9 cellular contexts compared by ENCODE assay signal in the genomic region with DNA sequence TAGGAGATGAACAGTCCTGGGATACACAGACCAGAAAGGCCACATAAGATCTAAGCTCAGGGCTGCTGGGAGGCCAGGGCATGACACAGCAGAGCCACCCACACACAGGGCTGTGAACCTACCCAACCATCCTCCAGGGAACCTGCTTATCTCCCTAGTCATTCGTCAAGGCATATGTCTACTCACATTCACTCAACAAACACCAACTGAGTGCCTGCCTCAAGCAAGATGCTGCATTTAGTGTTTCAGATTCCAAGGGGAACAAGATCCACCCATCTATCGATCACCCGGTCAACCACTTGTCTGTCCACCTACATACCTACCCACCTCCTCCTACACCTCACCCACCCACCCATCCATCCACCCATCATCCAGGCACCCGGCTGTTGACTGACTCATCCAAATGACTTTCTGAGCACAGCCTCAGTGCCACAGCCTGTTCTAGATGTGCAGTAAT. TPM values are rescaled to one million over a fixed set of nuclear protein-coding genes. Genes with fewer than 3 reads are reported as not detected.
DNase-seq lines count a peak whose midpoint lies in the region; ATAC-seq and TF ChIP-seq lines count a peak whose summit lies in the region.
"Had no signal": no experiment of that assay in that cellular context is flagged by ENCODE, and none has a peak within 500 bp of the region (broad histone marks: within the 10 kb centered on the region; RNA-seq: fewer than 3 reads in every experiment).

No MANE protein-coding gene starts in this region.

- CTCF ChIA-PET in CD8-positive, alpha-beta T cell (lab: Charles Lee): interaction anchor here (1.2 to 1.3 kb wide), 2 partner anchors 13 to 182 kb away, joined by 4 read pairs; no protein-coding TSS in a partner anchor

- TF ChIP-seq POLR2A in body of pancreas (IDR thresholded peaks at IDR 0.05): no peak

- H3K27me3 Mint-ChIP-seq in CD8-positive, alpha-beta T cell (ENCODE audit: low read depth): no peaks in the 10 kb centered on the region
- no peaks in the 10 kb centered on the region for H3K27me3 Mint-ChIP-seq in IgD-negative memory B cell
- H3K27me3 Mint-ChIP-seq in activated T-helper 2 cell treated with anti-CD3 and anti-CD28 coated beads, Interferon-gamma antibody, Interleukin-2, Interleukin-4, amounts not matched to agents 10 μg/mL and 5 μg/mL and 100 μg/mL, durations not matched to agents 14 hours and 24 hours and 36 hours (ENCODE audit: low read depth): no peaks in the 10 kb centered on the region
- no peaks in the 10 kb centered on the region for H3K27me3 Mint-ChIP-seq in memory B cell

- H3K9me3 Mint-ChIP-seq in CD8-positive, alpha-beta T cell: no peaks in the 10 kb centered on the region
- H3K9me3 Mint-ChIP-seq in IgD-negative memory B cell (peaks cover 0 to 2% (median 0%) of the 10 kb centered on the region in 3 donors), memory B cell (no peaks in the 10 kb centered on the region)
- no peaks in the 10 kb centered on the region for H3K9me3 Mint-ChIP-seq in activated T-helper 2 cell treated with anti-CD3 and anti-CD28 coated beads, Interferon-gamma antibody, Interleukin-2, Interleukin-4, amounts not matched to agents 10 μg/mL and 5 μg/mL and 100 μg/mL, durations not matched to agents 14 hours and 24 hours and 36 hours

- peaks cover 27% of the 10 kb centered on the region for H3K36me3 Mint-ChIP-seq in CD8-positive, alpha-beta T cell
- H3K36me3 Mint-ChIP-seq in IgD-negative memory B cell: peaks cover 2% of the 10 kb centered on the region
- peaks cover 39% of the 10 kb centered on the region for H3K36me3 Mint-ChIP-seq in activated T-helper 2 cell treated with anti-CD3 and anti-CD28 coated beads, Interferon-gamma antibody, Interleukin-2, Interleukin-4, amounts not matched to agents 10 μg/mL and 5 μg/mL and 100 μg/mL, durations not matched to agents 14 hours and 24 hours and 36 hours (ENCODE audit: low read depth)
- peaks cover 9% of the 10 kb centered on the region for H3K36me3 Mint-ChIP-seq in memory B cell

- no peak overlapping the region for H3K27ac ChIP-seq in CD8-positive, alpha-beta T cell (ENCODE audit: low read depth, low read length)
- no peak overlapping the region for H3K27ac ChIP-seq in body of pancreas
- H3K27ac ChIP-seq: epithelial cell of prostate had no signal

- H3K4me1 ChIP-seq in CD8-positive, alpha-beta T cell (ENCODE audit: insufficient read depth, low read length): peaks cover 35% of the 10 kb centered on the region
- peaks cover 42% of the 10 kb centered on the region for H3K4me1 ChIP-seq in body of pancreas

- no peak for TF ChIP-seq CTCF in CD8-positive, alpha-beta T cell (IDR thresholded peaks at IDR 0.05)
- no peak for TF ChIP-seq CTCF in body of pancreas (IDR thresholded peaks at IDR 0.05)

- peaks cover 53% of the 10 kb centered on the region for H3K4me1 Mint-ChIP-seq in CD8-positive, alpha-beta T cell (ENCODE audit: low read depth)
- H3K4me1 Mint-ChIP-seq in IgD-negative memory B cell: peaks cover 31 to 42% (median 39%) of the 10 kb centered on the region in 3 donors
- H3K4me1 Mint-ChIP-seq in activated T-helper 2 cell treated with anti-CD3 and anti-CD28 coated beads, Interferon-gamma antibody, Interleukin-2, Interleukin-4, amounts not matched to agents 10 μg/mL and 5 μg/mL and 100 μg/mL, durations not matched to agents 14 hours and 24 hours and 36 hours (ENCODE audit: low read depth): peaks cover 40% of the 10 kb centered on the region
- peaks cover 41% of the 10 kb centered on the region for H3K4me1 Mint-ChIP-seq in memory B cell

- WGBS in body of pancreas, 2 donors: 67 to 69% methylated on average over 4 of the region's 4 CpGs

- intact Hi-C loops in CD8-positive, alpha-beta T cell (cut with DNase I, micrococcal nuclease): no loop called here
- intact Hi-C loops in activated T-helper 2 cell treated with anti-CD3 and anti-CD28 coated beads, Interferon-gamma antibody, Interleukin-2, Interleukin-4, amounts not matched to agents 10 μg/mL and 5 μg/mL and 100 μg/mL, durations not matched to agents 14 hours and 24 hours and 36 hours (cut with micrococcal nuclease): no loop called here
- intact Hi-C loops in body of pancreas (cut with DNase I): no loop called here

- no peaks in the 10 kb centered on the region for H3K27me3 ChIP-seq in CD8-positive, alpha-beta T cell (ENCODE audit: insufficient read depth, low read length)
- H3K27me3 ChIP-seq in body of pancreas: no peaks in the 10 kb centered on the region

- H3K27ac Mint-ChIP-seq in CD8-positive, alpha-beta T cell: peak overlapping the region; percentile 64
- H3K27ac Mint-ChIP-seq in IgD-negative memory B cell (peak overlapping the region; percentile 72 to 98 (median 98)), memory B cell (no peak overlapping the region)
- H3K27ac Mint-ChIP-seq in activated T-helper 2 cell treated with anti-CD3 and anti-CD28 coated beads, Interferon-gamma antibody, Interleukin-2, Interleukin-4, amounts not matched to agents 10 μg/mL and 5 μg/mL and 100 μg/mL, durations not matched to agents 14 hours and 24 hours and 36 hours: peak overlapping the region; percentile 86

- H3K9me3 ChIP-seq in CD8-positive, alpha-beta T cell (ENCODE audit: low read length): no peaks in the 10 kb centered on the region
- H3K9me3 ChIP-seq in body of pancreas: no peaks in the 10 kb centered on the region

- POLR2A ChIA-PET in CD8-positive, alpha-beta T cell (lab: Charles Lee): interaction anchor here (2.1 to 2.5 kb wide), 2 partner anchors 99 to 132 kb away, joined by 6 to 11 read pairs; partner anchors contain the start of genes NAIF1 and SLC25A25

- peak overlapping the region; percentile 87 for H3K4me3 Mint-ChIP-seq in CD8-positive, alpha-beta T cell
- H3K4me3 Mint-ChIP-seq in IgD-negative memory B cell (peak overlapping the region in 3 of 4 donors; percentile 49 to 94 (median 74)), memory B cell (peak overlapping the region; percentile 59)
- peak overlapping the region; percentile 94 for H3K4me3 Mint-ChIP-seq in activated T-helper 2 cell treated with anti-CD3 and anti-CD28 coated beads, Interferon-gamma antibody, Interleukin-2, Interleukin-4, amounts not matched to agents 10 μg/mL and 5 μg/mL and 100 μg/mL, durations not matched to agents 14 hours and 24 hours and 36 hours (ENCODE audit: low read depth)

- no peak for DNase-seq in CD8-positive, alpha-beta T cell
- DNase-seq in activated T-helper 2 cell treated with anti-CD3 and anti-CD28 coated beads, Interferon-gamma antibody, Interleukin-2, Interleukin-4, amounts not matched to agents 10 μg/mL and 5 μg/mL and 100 μg/mL, durations not matched to agents 14 hours and 24 hours and 36 hours (ENCODE audit: low spot score): no peak
- DNase-seq in memory B cell (ENCODE audit: low spot score in 2 of 2): no peak
- no peak for DNase-seq in NCI-H524 treated with DMSO at 0.1 percent for 48 hours (lab: John Stamatoyannopoulos, UW)
- DNase-seq in body of pancreas: no peak
- no peak for DNase-seq in HuH-7 (ENCODE audit: low spot score)
- no peak for DNase-seq in DMS 273 (lab: John Stamatoyannopoulos, UW; ENCODE audit: unreplicated experiment)

- peaks cover 10% of the 10 kb centered on the region for H3K36me3 ChIP-seq in CD8-positive, alpha-beta T cell (ENCODE audit: insufficient read depth, low read length)
- H3K36me3 ChIP-seq in body of pancreas (replicated peaks in 1 of 2; ENCODE audit: insufficient read depth in 1 of 2, low read depth in 2 of 2): no peaks in the 10 kb centered on the region

- H3K4me3 ChIP-seq in CD8-positive, alpha-beta T cell (ENCODE audit: low read depth, low read length): no peak overlapping the region
- H3K4me3 ChIP-seq in body of pancreas: no peak overlapping the region

- no peak for ATAC-seq in CD8-positive, alpha-beta T cell
- ATAC-seq in memory B cell (ENCODE audit: low read depth) (no peak), body of pancreas (no peak)

RNA-seq across cellular contexts. Expression of gene DPM2, which starts 1.9 kb away (rescaled TPM):
- total RNA-seq in CD8-positive, alpha-beta T cell: 10 to 100 TPM; 40.2 to 42.7 TPM
- 44.9 TPM for polyA plus RNA-seq in IgD-negative memory B cell
- 55.7 and 57.4 TPM in 2 replicates for total RNA-seq in activated T-helper 2 cell treated with anti-CD3 and anti-CD28 coated beads, Interferon-gamma antibody, Interleukin-2, Interleukin-4, amounts not matched to agents 10 μg/mL and 5 μg/mL and 100 μg/mL, durations not matched to agents 14 hours and 24 hours and 36 hours
- 10 to 100 TPM; 23.3 to 39.9 TPM for total RNA-seq in body of pancreas

RNA-seq across cellular contexts. Expression of gene PIP5KL1, which starts 5.2 kb away (rescaled TPM):
- total RNA-seq in CD8-positive, alpha-beta T cell: 1 to 10 TPM; 5.1 to 7.4 TPM
- polyA plus RNA-seq in IgD-negative memory B cell: 1.1 TPM
- total RNA-seq in activated T-helper 2 cell treated with anti-CD3 and anti-CD28 coated beads, Interferon-gamma antibody, Interleukin-2, Interleukin-4, amounts not matched to agents 10 μg/mL and 5 μg/mL and 100 μg/mL, durations not matched to agents 14 hours and 24 hours and 36 hours: 1.4 and 3.4 TPM in 2 replicates
- 1 to 10 TPM; 1.3 to 2.6 TPM for total RNA-seq in body of pancreas

RNA-seq across cellular contexts. Expression of gene ST6GALNAC4, which starts 19.0 kb away (rescaled TPM):
- 10 to 100 TPM; 40.0 to 47.6 TPM for total RNA-seq in CD8-positive, alpha-beta T cell
- polyA plus RNA-seq in IgD-negative memory B cell: 32.5 TPM
- total RNA-seq in activated T-helper 2 cell treated with anti-CD3 and anti-CD28 coated beads, Interferon-gamma antibody, Interleukin-2, Interleukin-4, amounts not matched to agents 10 μg/mL and 5 μg/mL and 100 μg/mL, durations not matched to agents 14 hours and 24 hours and 36 hours: 25.6 and 28.7 TPM in 2 replicates
- total RNA-seq in body of pancreas: 10 to 100 TPM; 36.6 to 63.8 TPM

RNA-seq across cellular contexts. Expression of gene ST6GALNAC6, which starts 36.4 kb away (rescaled TPM):
- 10 to 100 TPM; 49.8 to 56.1 TPM for total RNA-seq in CD8-positive, alpha-beta T cell
- polyA plus RNA-seq in IgD-negative memory B cell: 38.9 TPM
- 60.3 and 60.7 TPM in 2 replicates for total RNA-seq in activated T-helper 2 cell treated with anti-CD3 and anti-CD28 coated beads, Interferon-gamma antibody, Interleukin-2, Interleukin-4, amounts not matched to agents 10 μg/mL and 5 μg/mL and 100 μg/mL, durations not matched to agents 14 hours and 24 hours and 36 hours
- total RNA-seq in body of pancreas: 10 to 100 TPM; 46.1 to 66.7 TPM

RNA-seq across cellular contexts. Expression of gene EEIG1, which starts 45.0 kb away (rescaled TPM):
- total RNA-seq in CD8-positive, alpha-beta T cell: 100 to 1,000 TPM; 359 to 378 TPM
- polyA plus RNA-seq in IgD-negative memory B cell: 90.5 TPM
- total RNA-seq in activated T-helper 2 cell treated with anti-CD3 and anti-CD28 coated beads, Interferon-gamma antibody, Interleukin-2, Interleukin-4, amounts not matched to agents 10 μg/mL and 5 μg/mL and 100 μg/mL, durations not matched to agents 14 hours and 24 hours and 36 hours: 43.8 and 53.3 TPM in 2 replicates
- 10 to 100 TPM; 41.9 to 42.0 TPM for total RNA-seq in body of pancreas
